ENCODE assay signal across 17 cellular contexts in genomic region chr12:126198966-126199692, GRCh38.
DNase-seq lines count a peak whose midpoint lies in the region; ATAC-seq and TF ChIP-seq lines count a peak whose summit lies in the region.
"Had no signal": no experiment of that assay in that cellular context is flagged by ENCODE, and none has a peak within 500 bp of the region (broad histone marks: within the 10 kb centered on the region; RNA-seq: fewer than 3 reads in every experiment).

No MANE protein-coding gene starts in this region.

- no peaks in the 10 kb centered on the region for H3K36me3 ChIP-seq in mammary epithelial cell (ENCODE audit: insufficient read depth, low read length)
- H3K36me3 ChIP-seq in mucosa of descending colon (ENCODE audit: low read depth), result no peaks in the 10 kb centered on the region
- H3K36me3 ChIP-seq: Peyer's patch had no signal

- dilution Hi-C loops in mammary epithelial cell (cut with HindIII; ENCODE audit: low sequenced_read_pairs), result no loop called here

- ATAC-seq in mucosa of descending colon, result peak; percentile 41
- ATAC-seq in HG03095 (IDR thresholded peaks at IDR 0.05; ENCODE audit: unreplicated experiment), result no peak
- no peak for ATAC-seq in right cardiac atrium
- ATAC-seq in GM18858 (IDR thresholded peaks at IDR 0.05; ENCODE audit: unreplicated experiment), result no peak
- ATAC-seq in natural killer cell treated with Interleukin-12 subunit alpha and Interleukin-12 subunit beta and Interleukin-15 and Interleukin-18, amount 100 ng/mL, for 72 hours, result no peak

- H3K9me3 Mint-ChIP-seq in MCF 10A (ENCODE audit: unreplicated experiment), result no peaks in the 10 kb centered on the region
- peaks cover 10% of the 10 kb centered on the region for H3K9me3 Mint-ChIP-seq in natural killer cell treated with Interleukin-12 subunit alpha and Interleukin-12 subunit beta and Interleukin-15 and Interleukin-18, amount 100 ng/mL, for 72 hours

- H3K9me3 ChIP-seq in mammary epithelial cell (replicated peaks; ENCODE audit: insufficient read depth, low read length) (peaks cover 1% of the 10 kb centered on the region), mucosa of descending colon (peaks cover 24% of the 10 kb centered on the region), right cardiac atrium (ENCODE audit: control insufficient read depth, low read length) (no peaks in the 10 kb centered on the region)

- no peaks in the 10 kb centered on the region for H3K79me2 ChIP-seq in mammary epithelial cell (ENCODE audit: insufficient read depth, low read length)

- H3K4me1 ChIP-seq in mammary epithelial cell (ENCODE audit: insufficient read depth, low read length) (no peaks in the 10 kb centered on the region), mucosa of descending colon (ENCODE audit: low read depth) (no peaks in the 10 kb centered on the region), right cardiac atrium (ENCODE audit: control insufficient read depth, insufficient read depth, low read length) (no peaks in the 10 kb centered on the region)
- H3K4me1 ChIP-seq: Peyer's patch had no signal

- in situ Hi-C loops in mammary epithelial cell (cut with MboI; ENCODE audit: low sequenced_read_pairs in 2 of 2), result no loop called here

- H3K4me1 Mint-ChIP-seq in MCF 10A (ENCODE audit: insufficient read depth, unreplicated experiment), result peaks cover 10% of the 10 kb centered on the region
- H3K4me1 Mint-ChIP-seq in natural killer cell treated with Interleukin-12 subunit alpha and Interleukin-12 subunit beta and Interleukin-15 and Interleukin-18, amount 100 ng/mL, for 72 hours (ENCODE audit: low read depth in 2 of 2), result no peaks in the 10 kb centered on the region
- H3K4me1 Mint-ChIP-seq: CD4-positive, alpha-beta memory T cell had no signal

- intact Hi-C loops in MCF 10A (cut with micrococcal nuclease), result no loop called here
- intact Hi-C loops in mammary epithelial cell (cut with micrococcal nuclease), result no loop called here
- intact Hi-C loops in mucosa of descending colon (cut with DNase I, micrococcal nuclease), result no loop called here
- intact Hi-C loops in right cardiac atrium (cut with DNase I), result no loop called here

- CTCF ChIA-PET in MCF 10A (lab: Yijun Ruan, JAX), result interaction anchor here (0.6 to 1.4 kb wide), 4 partner anchors 22 to 666 kb away, joined by 3 to 5 read pairs (median 3); no protein-coding TSS in a partner anchor
- CTCF ChIA-PET in mammary epithelial cell (lab: Charles Lee; ENCODE audit: low non-redundant PET), result no interaction called here

- WGBS in mammary epithelial cell (ENCODE audit: low coverage, missing lambda C conversion rate), result 36% methylated on average over 6 of the region's 6 CpGs
- WGBS in right cardiac atrium, result 71% methylated on average over 6 of the region's 6 CpGs

- H3K27ac ChIP-seq in mammary epithelial cell (ENCODE audit: insufficient read depth, low read depth, low read length), result no peak overlapping the region
- H3K27ac ChIP-seq in right cardiac atrium (ENCODE audit: low read length), result no peak overlapping the region
- H3K27ac ChIP-seq: Peyer's patch had no signal

- H3K4me2 ChIP-seq in mammary epithelial cell (ENCODE audit: insufficient read depth, low read depth, low read length), result no peak overlapping the region

- TF ChIP-seq CTCF in MCF 10A (IDR thresholded peaks at IDR 0.05; ENCODE audit: unreplicated experiment) (no peak), mammary epithelial cell (conservative IDR thresholded peaks at IDR 0.05 in 1 of 2, IDR thresholded peaks at IDR 0.05 in 1 of 2; ENCODE audit: extremely low read depth in 1 of 2, insufficient read depth in 1 of 2, low read depth in 1 of 2, low read length in 2 of 2) (no peak), epithelial cell of esophagus (IDR thresholded peaks at IDR 0.05; ENCODE audit: insufficient read depth, low read depth, low read length, missing control alignments) (no peak), mucosa of descending colon (IDR thresholded peaks at IDR 0.05) (no peak)

- no peak overlapping the region for H2AFZ ChIP-seq in mammary epithelial cell (ENCODE audit: low read depth, low read length)

- no peaks in the 10 kb centered on the region for H3K27me3 Mint-ChIP-seq in MCF 10A (ENCODE audit: insufficient read depth, unreplicated experiment)
- H3K27me3 Mint-ChIP-seq in natural killer cell treated with Interleukin-12 subunit alpha and Interleukin-12 subunit beta and Interleukin-15 and Interleukin-18, amount 100 ng/mL, for 72 hours, result no peaks in the 10 kb centered on the region

- H3K27ac Mint-ChIP-seq in MCF 10A (ENCODE audit: low read depth, unreplicated experiment), result no peak overlapping the region
- no peak overlapping the region for H3K27ac Mint-ChIP-seq in natural killer cell treated with Interleukin-12 subunit alpha and Interleukin-12 subunit beta and Interleukin-15 and Interleukin-18, amount 100 ng/mL, for 72 hours
- H3K27ac Mint-ChIP-seq: CD4-positive, alpha-beta memory T cell had no signal

- BruUV-seq in MCF 10A (replicated peaks; lab: Mats Ljungman, UMichigan), result no TSS peak
- no TSS peak for BruUV-seq in mammary epithelial cell (replicated peaks; lab: Mats Ljungman, UMichigan)

- H3K4me3 ChIP-seq in mammary epithelial cell (replicated peaks in 1 of 3; ENCODE audit: insufficient read depth in 1 of 3, low read depth in 2 of 3, low read length in 3 of 3) (no peak overlapping the region), epithelial cell of esophagus (ENCODE audit: low read length) (no peak overlapping the region), mucosa of descending colon (no peak overlapping the region), right cardiac atrium (ENCODE audit: low read length) (no peak overlapping the region)
- H3K4me3 ChIP-seq: Peyer's patch had no signal

- H3K9ac ChIP-seq in mammary epithelial cell (ENCODE audit: insufficient read depth, low read length), result no peak overlapping the region

- H3K4me3 Mint-ChIP-seq in MCF 10A (ENCODE audit: unreplicated experiment), result no peak overlapping the region
- no peak overlapping the region for H3K4me3 Mint-ChIP-seq in natural killer cell treated with Interleukin-12 subunit alpha and Interleukin-12 subunit beta and Interleukin-15 and Interleukin-18, amount 100 ng/mL, for 72 hours
- H3K4me3 Mint-ChIP-seq: CD4-positive, alpha-beta memory T cell had no signal

- DNase-seq in MCF 10A (ENCODE audit: unreplicated experiment), result peak; percentile 86
- DNase-seq in mammary epithelial cell, result no peak
- peak; percentile 3 for DNase-seq in epithelial cell of esophagus (ENCODE audit: low read depth)
- no peak for DNase-seq in mucosa of descending colon
- no peak for DNase-seq in right cardiac atrium
- no peak for DNase-seq in natural killer cell treated with Interleukin-12 subunit alpha and Interleukin-12 subunit beta and Interleukin-15 and Interleukin-18, amount 100 ng/mL, for 72 hours (ENCODE audit: low spot score)
- DNase-seq: CD4-positive, alpha-beta memory T cell; DMS79 treated with DMSO at 0.1 percent for 48 hours; KBM-7; NCI-H1092 treated with DMSO at 0.1 percent for 48 hours; NCI-H1694; NCI-H226; NCI-H524 treated with DMSO at 0.1 percent for 48 hours; Peyer's patch; SIG-M5 had no signal

- POLR2A ChIA-PET in MCF 10A (lab: Yijun Ruan, JAX), result interaction anchor here (0.9 kb wide), 1 partner anchor 53 kb away, joined by 3 read pairs; no protein-coding TSS in a partner anchor

- H3K27me3 ChIP-seq in mammary epithelial cell (ENCODE audit: insufficient read depth, low read length) (no peaks in the 10 kb centered on the region), right cardiac atrium (ENCODE audit: control insufficient read depth, insufficient read depth) (no peaks in the 10 kb centered on the region)
- H3K27me3 ChIP-seq: Peyer's patch had no signal

- H4K20me1 ChIP-seq in mammary epithelial cell (ENCODE audit: insufficient read depth, low read length), result no peaks in the 10 kb centered on the region

- no peaks in the 10 kb centered on the region for H3K36me3 Mint-ChIP-seq in MCF 10A (ENCODE audit: insufficient read depth, unreplicated experiment)
- H3K36me3 Mint-ChIP-seq in natural killer cell treated with Interleukin-12 subunit alpha and Interleukin-12 subunit beta and Interleukin-15 and Interleukin-18, amount 100 ng/mL, for 72 hours, result no peaks in the 10 kb centered on the region
- H3K36me3 Mint-ChIP-seq: CD4-positive, alpha-beta memory T cell had no signal

Comparison
In these comparisons a context has a peak if more than half of its experiments do, and no peak if none do; other contexts are left out.
1. DNase-seq: peak in MCF 10A (single experiment) and epithelial cell of esophagus (single experiment); none in mammary epithelial cell (single experiment), mucosa of descending colon (0 of 3), right cardiac atrium (0 of 3) and natural killer cell treated with Interleukin-12 subunit alpha and Interleukin-12 subunit beta and Interleukin-15 and Interleukin-18, amount 100 ng/mL, for 72 hours (single experiment).